Comparison of ENCODE assay signal across 4 cellular contexts in genomic region chr4:69115151-69115850, GRCh38. TPM values are rescaled to one million over a fixed set of nuclear protein-coding genes. Genes with fewer than 3 reads are reported as not detected.
"Had no signal": no experiment of that assay in that cellular context is flagged by ENCODE, and none has a peak within 500 bp of the region (broad histone marks: within the 10 kb centered on the region; RNA-seq: fewer than 3 reads in every experiment).

No MANE protein-coding gene starts in this region.

RNA-seq across cellular contexts. Expression of gene UGT2B7, which starts 19.0 kb away (rescaled TPM):
- total RNA-seq: GM23338, H1, H9 had no signal
- polyA plus RNA-seq: GM23338, H1, IgD-negative memory B cell had no signal
